In genomic region chr13:45415112-45415511, GRCh38 we compare ENCODE assay signal across 9 cellular contexts. TPM values are rescaled to one million over a fixed set of nuclear protein-coding genes. Genes with fewer than 3 reads are reported as not detected.
A peak's percentile ranks its signal among the peaks of the same experiment; 100 is the strongest.
DNase-seq lines count a peak whose midpoint lies in the region; ATAC-seq and TF ChIP-seq lines count a peak whose summit lies in the region.
"Had no signal": no experiment of that assay in that cellular context is flagged by ENCODE, and none has a peak within 500 bp of the region (broad histone marks: within the 10 kb centered on the region; RNA-seq: fewer than 3 reads in every experiment).

No MANE protein-coding gene starts in this region.

- ATAC-seq in T-helper 17 cell, result no peak
- no peak for ATAC-seq in GM19397 (IDR thresholded peaks at IDR 0.05; ENCODE audit: unreplicated experiment)

- H3K9me3 ChIP-seq in T-helper 17 cell (ENCODE audit: control insufficient read depth, low read length, poor library complexity, severe bottlenecking) (no peaks in the 10 kb centered on the region), trophoblast cell (ENCODE audit: insufficient read depth, low read depth, low read length) (no peaks in the 10 kb centered on the region), BE2C (no peaks in the 10 kb centered on the region)

- peaks cover 29% of the 10 kb centered on the region for H3K4me1 Mint-ChIP-seq in T-helper 17 cell

- H3K4me3 ChIP-seq in AG10803 (ENCODE audit: low read length), result peak overlapping the region; percentile 47
- peak overlapping the region; percentile 45 for H3K4me3 ChIP-seq in fibroblast of mammary gland (ENCODE audit: control insufficient read depth, low read depth, low read length)
- no peak overlapping the region for H3K4me3 ChIP-seq in trophoblast cell (ENCODE audit: low read depth, low read length)
- no peak overlapping the region for H3K4me3 ChIP-seq in BE2C (ENCODE audit: low read depth, low read length)

- peaks cover 5% of the 10 kb centered on the region for H3K79me2 ChIP-seq in trophoblast cell (ENCODE audit: control insufficient read depth, insufficient read depth, low read length, poor library complexity)

- peak overlapping the region; percentile 22 for H3K4me2 ChIP-seq in trophoblast cell (ENCODE audit: low read length)

- no peak overlapping the region for H3K4me3 Mint-ChIP-seq in T-helper 17 cell

- H4K91ac ChIP-seq in trophoblast cell (ENCODE audit: low read depth, low read length), result no peak overlapping the region

- H2BK12ac ChIP-seq in trophoblast cell (ENCODE audit: low read length), result no peak overlapping the region

- no peak overlapping the region for H3K4ac ChIP-seq in trophoblast cell (ENCODE audit: low read depth, low read length)

- H2BK120ac ChIP-seq in trophoblast cell (ENCODE audit: insufficient read depth, low read length, poor library complexity), result no peak overlapping the region

- H3K27me3 ChIP-seq in trophoblast cell (ENCODE audit: insufficient read depth, low read length) (no peaks in the 10 kb centered on the region), BE2C (no peaks in the 10 kb centered on the region)

- no peak overlapping the region for H3K23ac ChIP-seq in trophoblast cell (ENCODE audit: low read length)

- H3K27ac ChIP-seq in trophoblast cell (ENCODE audit: low read depth, low read length), result no peak overlapping the region

- H2AFZ ChIP-seq in trophoblast cell (ENCODE audit: insufficient read depth, low read length, poor library complexity), result no peak overlapping the region

- H4K8ac ChIP-seq in trophoblast cell (ENCODE audit: low read depth, low read length), result no peak overlapping the region

- H3K79me1 ChIP-seq in trophoblast cell (ENCODE audit: low read length), result peaks cover 4% of the 10 kb centered on the region

- no peaks in the 10 kb centered on the region for H3K36me3 Mint-ChIP-seq in T-helper 17 cell (ENCODE audit: low read depth)

- H3K9ac ChIP-seq in trophoblast cell (ENCODE audit: low read length), result no peak overlapping the region

- H3K14ac ChIP-seq in trophoblast cell (ENCODE audit: low read length), result no peak overlapping the region

- no peak for TF ChIP-seq CTCF in AG10803 (conservative IDR thresholded peaks at IDR 0.05; ENCODE audit: low read length)
- TF ChIP-seq CTCF in fibroblast of mammary gland (conservative IDR thresholded peaks at IDR 0.05; ENCODE audit: control insufficient read depth, insufficient read depth, low read depth, low read length), result no peak
- no peak for TF ChIP-seq CTCF in BE2C (IDR thresholded peaks at IDR 0.05; ENCODE audit: low read depth, low read length)

- H3K4me1 ChIP-seq in trophoblast cell (ENCODE audit: control insufficient read depth in 1 of 2, insufficient read depth in 2 of 2, low read length in 2 of 2) (peaks cover 2 to 3% of the 10 kb centered on the region in 2 experiments), BE2C (no peaks in the 10 kb centered on the region)

- no peak overlapping the region for H4K12ac ChIP-seq in trophoblast cell (ENCODE audit: low read depth, low read length)

- H2AK5ac ChIP-seq in trophoblast cell (ENCODE audit: low read length), result no peak overlapping the region

- no peaks in the 10 kb centered on the region for H3K27me3 Mint-ChIP-seq in T-helper 17 cell

- no peak overlapping the region for H2BK5ac ChIP-seq in trophoblast cell (ENCODE audit: low read depth, low read length, poor library complexity)

- H3K27ac Mint-ChIP-seq in T-helper 17 cell, result peak overlapping the region; percentile 43

- no CpG with 5 or more reads among the region's 1 CpG for WGBS in trophoblast cell (ENCODE audit: extremely low coverage, insufficient coverage, insufficient read length)

- H3K36me3 ChIP-seq in trophoblast cell (ENCODE audit: control insufficient read depth in 1 of 2, insufficient read depth in 2 of 2, low read length in 2 of 2) (no peaks in the 10 kb centered on the region), BE2C (no peaks in the 10 kb centered on the region)

- DNase-seq in AG10803 (ENCODE audit: low read depth), result no peak
- DNase-seq in T-helper 17 cell, result no peak
- no peak for DNase-seq in fibroblast of mammary gland (ENCODE audit: low read depth)
- DNase-seq in trophoblast cell, result no peak
- DNase-seq in BE2C, result no peak
- no peak for DNase-seq in NOMO-1 (lab: John Stamatoyannopoulos, UW; ENCODE audit: unreplicated experiment in 2 of 2)
- DNase-seq in GF-D8 (lab: John Stamatoyannopoulos, UW), result no peak
- DNase-seq: activated effector memory CD4-positive, alpha-beta T cell treated with anti-CD3 and anti-CD28 coated beads, Interleukin-2, amount 50 U/mL, for 16 hours had no signal

- no peak overlapping the region for H3K18ac ChIP-seq in trophoblast cell (ENCODE audit: low read length)

RNA-seq across cellular contexts. Expression of gene SLC25A30, which starts 3.1 kb away (rescaled TPM):
- total RNA-seq in T-helper 17 cell, result 10 to 100 TPM; 15.2 to 22.3 TPM
- polyA plus RNA-seq in trophoblast cell (2013), result 8.9 and 9.3 TPM in 2 replicates
- polyA plus RNA-seq in BE2C (2012; ENCODE audit: insufficient read depth, insufficient read length, low read depth), result 2.6 TPM

RNA-seq across cellular contexts. Expression of gene COG3, which starts 49.6 kb away (rescaled TPM):
- total RNA-seq in T-helper 17 cell, result 10 to 100 TPM; 42.5 to 50.8 TPM
- 50.5 and 57.4 TPM in 2 replicates for polyA plus RNA-seq in trophoblast cell (2013)
- polyA plus RNA-seq in BE2C (2012; ENCODE audit: insufficient read depth, insufficient read length, low read depth), result 28.7 TPM

Comparison
In these comparisons a context has a peak if more than half of its experiments do, and no peak if none do; other contexts are left out.
1. H3K4me3 ChIP-seq: peak in AG10803 (single experiment) and fibroblast of mammary gland (single experiment); none in trophoblast cell (single experiment) and BE2C (single experiment).